Comparison of ENCODE assay signal across 8 cellular contexts in the genomic region with DNA sequence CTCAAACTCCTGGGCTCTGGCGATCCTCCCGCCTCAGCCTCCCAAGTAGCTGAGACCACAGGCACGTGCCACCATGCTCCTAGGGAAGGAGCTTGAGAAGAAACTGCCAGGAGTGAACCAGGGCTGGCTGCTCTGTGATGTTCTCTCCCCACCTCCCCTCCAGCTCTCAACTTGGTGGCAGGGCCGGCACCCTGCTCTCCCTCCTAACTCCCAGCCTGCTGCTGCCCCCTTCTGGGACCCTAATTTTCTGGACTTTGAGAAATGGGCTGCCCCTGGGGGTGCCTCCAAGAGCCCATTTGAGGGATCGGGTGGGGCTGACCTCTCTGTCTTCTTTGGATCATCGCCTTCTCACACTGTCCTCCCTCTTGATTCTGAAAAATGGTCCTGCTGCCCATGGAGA. TPM values are rescaled to one million over a fixed set of nuclear protein-coding genes. Genes with fewer than 3 reads are reported as not detected.
DNase-seq lines count a peak whose midpoint lies in the region; ATAC-seq and TF ChIP-seq lines count a peak whose summit lies in the region.

No MANE protein-coding gene starts in this region.

- no peak overlapping the region for H3K27ac Mint-ChIP-seq in activated CD8-positive, alpha-beta T cell treated with anti-CD3 and anti-CD28 coated beads, Interleukin-2, amount 10 ng/mL, durations not matched to agents 7 days and 5 days
- peak overlapping the region; percentile 48 to 58 for H3K27ac Mint-ChIP-seq in stimulated activated naive CD8-positive, alpha-beta T cell treated with anti-CD3 and anti-CD28 coated beads, Interleukin-15, amount 100 ng/mL, for 72 hours

- H3K36me3 ChIP-seq in right atrium auricular region: peaks cover 35% of the 10 kb centered on the region

- DNase-seq in Right ventricle myocardium superior (peak; percentile 37), Right ventricle myocardium inferior (ENCODE audit: missing footprints) (no peak), right atrium auricular region (ENCODE audit: low spot score) (no peak)
- DNase-seq in activated CD8-positive, alpha-beta T cell treated with anti-CD3 and anti-CD28 coated beads, Interleukin-2, amount 10 ng/mL, durations not matched to agents 7 days and 5 days: peak; percentile 68
- peak; percentile 64 to 70 for DNase-seq in stimulated activated naive CD8-positive, alpha-beta T cell treated with anti-CD3 and anti-CD28 coated beads, Interleukin-15, amount 100 ng/mL, for 72 hours

- no peak for TF ChIP-seq CTCF in right atrium auricular region (IDR thresholded peaks at IDR 0.05)

- no peaks in the 10 kb centered on the region for H3K9me3 Mint-ChIP-seq in activated CD8-positive, alpha-beta T cell treated with anti-CD3 and anti-CD28 coated beads, Interleukin-2, amount 10 ng/mL, durations not matched to agents 7 days and 5 days (ENCODE audit: insufficient read depth)
- no peaks in the 10 kb centered on the region for H3K9me3 Mint-ChIP-seq in stimulated activated naive CD8-positive, alpha-beta T cell treated with anti-CD3 and anti-CD28 coated beads, Interleukin-15, amount 100 ng/mL, for 72 hours

- POLR2A ChIA-PET in activated CD8-positive, alpha-beta T cell treated with anti-CD3 and anti-CD28 coated beads, Interleukin-2, amount 10 ng/mL, durations not matched to agents 7 days and 5 days (lab: Charles Lee): interaction anchor here (0.6 to 1.4 kb wide), 10 partner anchors 14 to 290 kb away, joined by 3 to 6 read pairs (median 4); a partner anchor contains a TSS

- no peaks in the 10 kb centered on the region for H3K27me3 Mint-ChIP-seq in activated CD8-positive, alpha-beta T cell treated with anti-CD3 and anti-CD28 coated beads, Interleukin-2, amount 10 ng/mL, durations not matched to agents 7 days and 5 days (ENCODE audit: low read depth)
- H3K27me3 Mint-ChIP-seq in stimulated activated naive CD8-positive, alpha-beta T cell treated with anti-CD3 and anti-CD28 coated beads, Interleukin-15, amount 100 ng/mL, for 72 hours: no peaks in the 10 kb centered on the region

- intact Hi-C loops in Right ventricle myocardium superior (cut with DNase I): no loop called here
- intact Hi-C loops in Right ventricle myocardium inferior (cut with DNase I): no loop called here

- peak overlapping the region; percentile 8 to 18 for H3K27ac ChIP-seq in right atrium auricular region

- no peaks in the 10 kb centered on the region for H3K9me3 ChIP-seq in right atrium auricular region

- peaks cover 0 to 59% of the 10 kb centered on the region in 2 donors for H3K4me1 ChIP-seq in right atrium auricular region

- peaks cover 40% of the 10 kb centered on the region for H3K4me1 Mint-ChIP-seq in activated CD8-positive, alpha-beta T cell treated with anti-CD3 and anti-CD28 coated beads, Interleukin-2, amount 10 ng/mL, durations not matched to agents 7 days and 5 days (ENCODE audit: low read depth)
- H3K4me1 Mint-ChIP-seq in stimulated activated naive CD8-positive, alpha-beta T cell treated with anti-CD3 and anti-CD28 coated beads, Interleukin-15, amount 100 ng/mL, for 72 hours: peaks cover 67% of the 10 kb centered on the region

- no peak overlapping the region for H3K4me3 ChIP-seq in right atrium auricular region

- no peaks in the 10 kb centered on the region for H3K27me3 ChIP-seq in right atrium auricular region

- H3K36me3 Mint-ChIP-seq in activated CD8-positive, alpha-beta T cell treated with anti-CD3 and anti-CD28 coated beads, Interleukin-2, amount 10 ng/mL, durations not matched to agents 7 days and 5 days (ENCODE audit: low read depth): no peaks in the 10 kb centered on the region

- ATAC-seq in Right ventricle myocardium superior (ENCODE audit: poor library complexity) (no peak), Right ventricle myocardium inferior (no peak), GM19452 (IDR thresholded peaks at IDR 0.05; ENCODE audit: unreplicated experiment) (no peak), HG03280 (IDR thresholded peaks at IDR 0.05; ENCODE audit: unreplicated experiment) (no peak), GM18861 (IDR thresholded peaks at IDR 0.05; ENCODE audit: unreplicated experiment) (no peak)
- peak; percentile 66 for ATAC-seq in activated CD8-positive, alpha-beta T cell treated with anti-CD3 and anti-CD28 coated beads, Interleukin-2, amount 10 ng/mL, durations not matched to agents 7 days and 5 days
- ATAC-seq in stimulated activated naive CD8-positive, alpha-beta T cell treated with anti-CD3 and anti-CD28 coated beads, Interleukin-15, amount 100 ng/mL, for 72 hours: peak; percentile 82

- H3K4me3 Mint-ChIP-seq in activated CD8-positive, alpha-beta T cell treated with anti-CD3 and anti-CD28 coated beads, Interleukin-2, amount 10 ng/mL, durations not matched to agents 7 days and 5 days: no peak overlapping the region
- no peak overlapping the region for H3K4me3 Mint-ChIP-seq in stimulated activated naive CD8-positive, alpha-beta T cell treated with anti-CD3 and anti-CD28 coated beads, Interleukin-15, amount 100 ng/mL, for 72 hours

- CTCF ChIA-PET in activated CD8-positive, alpha-beta T cell treated with anti-CD3 and anti-CD28 coated beads, Interleukin-2, amount 10 ng/mL, durations not matched to agents 7 days and 5 days (lab: Charles Lee): interaction anchor here (0.6 to 17.8 kb wide), 43 partner anchors 9 to 362 kb away, joined by 3 to 666 read pairs (median 5); a partner anchor contains a TSS

RNA-seq across cellular contexts. Expression of a gene that starts 14.9 kb away (rescaled TPM):
- total RNA-seq in Right ventricle myocardium superior (127 TPM), Right ventricle myocardium inferior (183 TPM), right atrium auricular region (100 to 1,000 TPM; 105 to 150 TPM)
- total RNA-seq in activated CD8-positive, alpha-beta T cell treated with anti-CD3 and anti-CD28 coated beads, Interleukin-2, amount 10 ng/mL, durations not matched to agents 7 days and 5 days: 100 to 1,000 TPM in 1 of 2 experiments, 10 to 100 TPM in 1; 94.7 to 101 TPM

RNA-seq across cellular contexts. Expression of a gene that starts 19.9 kb away (rescaled TPM):
- total RNA-seq in Right ventricle myocardium superior (200 TPM), Right ventricle myocardium inferior (240 TPM), right atrium auricular region (100 to 1,000 TPM; 202 to 348 TPM)
- 1 to 10 TPM; 1.7 to 2.0 TPM for total RNA-seq in activated CD8-positive, alpha-beta T cell treated with anti-CD3 and anti-CD28 coated beads, Interleukin-2, amount 10 ng/mL, durations not matched to agents 7 days and 5 days

RNA-seq across cellular contexts. Expression of a gene that starts 55.5 kb away (rescaled TPM):
- total RNA-seq in Right ventricle myocardium superior: 29.9 TPM
- 31.1 TPM for total RNA-seq in Right ventricle myocardium inferior
- 1 to 10 TPM; 2.1 to 2.2 TPM for total RNA-seq in activated CD8-positive, alpha-beta T cell treated with anti-CD3 and anti-CD28 coated beads, Interleukin-2, amount 10 ng/mL, durations not matched to agents 7 days and 5 days
- total RNA-seq in right atrium auricular region: 10 to 100 TPM; 38.9 to 67.5 TPM

Comparison
In these comparisons a context has a peak if more than half of its experiments do, and no peak if none do; other contexts are left out.
1. DNase-seq: peak in Right ventricle myocardium superior (single experiment), activated CD8-positive, alpha-beta T cell treated with anti-CD3 and anti-CD28 coated beads, Interleukin-2, amount 10 ng/mL, durations not matched to agents 7 days and 5 days (single experiment) and stimulated activated naive CD8-positive, alpha-beta T cell treated with anti-CD3 and anti-CD28 coated beads, Interleukin-15, amount 100 ng/mL, for 72 hours (2 of 2); none in Right ventricle myocardium inferior (single experiment) and right atrium auricular region (single experiment).
2. ATAC-seq: peak in activated CD8-positive, alpha-beta T cell treated with anti-CD3 and anti-CD28 coated beads, Interleukin-2, amount 10 ng/mL, durations not matched to agents 7 days and 5 days (single experiment) and stimulated activated naive CD8-positive, alpha-beta T cell treated with anti-CD3 and anti-CD28 coated beads, Interleukin-15, amount 100 ng/mL, for 72 hours (single experiment); none in Right ventricle myocardium superior (single experiment), Right ventricle myocardium inferior (single experiment), GM19452 (single experiment), HG03280 (single experiment) and GM18861 (single experiment).
3. RNA of a gene that starts 19.9 kb away (total RNA-seq): 202 to 348 TPM in right atrium auricular region, 240 TPM in Right ventricle myocardium inferior (single experiment) and 200 TPM in Right ventricle myocardium superior (single experiment); 1.7 to 2.0 TPM in activated CD8-positive, alpha-beta T cell treated with anti-CD3 and anti-CD28 coated beads, Interleukin-2, amount 10 ng/mL, durations not matched to agents 7 days and 5 days; every median in the first group is over 10 times any median in the second.